8 cellular contexts compared by ENCODE assay signal in the genomic region with DNA sequence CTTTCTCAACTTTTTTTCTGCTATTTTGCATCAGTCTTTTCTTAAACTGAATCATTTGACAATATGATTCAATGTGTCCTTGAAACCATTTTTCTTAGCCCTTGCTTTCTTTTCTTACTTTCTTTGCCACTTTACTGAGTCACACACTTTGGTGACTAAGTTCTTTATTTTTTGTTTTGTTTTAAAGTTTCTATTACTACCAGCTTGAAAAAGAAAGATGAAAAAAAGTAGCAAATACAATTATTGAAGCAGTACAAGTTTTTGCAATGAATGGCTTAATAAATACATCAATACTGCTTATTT.
DNase-seq lines count a peak whose midpoint lies in the region; ATAC-seq, FAIRE-seq and TF ChIP-seq lines count a peak whose summit lies in the region.

No MANE protein-coding gene starts in this region.

- H3K4me1 ChIP-seq in CD8-positive, alpha-beta memory T cell (ENCODE audit: insufficient read depth, low read length): peaks cover 92% of the 10 kb centered on the region
- no peaks in the 10 kb centered on the region for H3K4me1 ChIP-seq in kidney (ENCODE audit: control insufficient read depth in 1 of 2, insufficient read depth in 1 of 2, low read depth in 1 of 2, low read length in 2 of 2)
- peaks cover 39% of the 10 kb centered on the region for H3K4me1 ChIP-seq in upper lobe of right lung

- H3K4me3 Mint-ChIP-seq in CD8-positive, alpha-beta memory T cell: peak overlapping the region in 6 of 7 donors; percentile 8 to 72 (median 58)
- H3K4me3 Mint-ChIP-seq in T-helper 2 cell treated with Interferon-gamma antibody and Interleukin-4, amounts not matched to agents 5 μg/mL and 100 μg/mL, for 36 hours: peak overlapping the region; percentile 78

- H3K27me3 Mint-ChIP-seq in CD8-positive, alpha-beta memory T cell: no peaks in the 10 kb centered on the region
- no peaks in the 10 kb centered on the region for H3K27me3 Mint-ChIP-seq in T-helper 2 cell treated with Interferon-gamma antibody and Interleukin-4, amounts not matched to agents 5 μg/mL and 100 μg/mL, for 36 hours (ENCODE audit: low read depth)

- CTCF ChIA-PET in CD8-positive, alpha-beta memory T cell (lab: Charles Lee): interaction anchor here (0.6 to 3.8 kb wide), 7 partner anchors 9 to 76 kb away, joined by 3 to 23 read pairs (median 4); no protein-coding TSS in a partner anchor

- H3K27ac ChIP-seq in CD8-positive, alpha-beta memory T cell (ENCODE audit: low read depth, low read length): no peak overlapping the region
- H3K27ac ChIP-seq in kidney (ENCODE audit: low read depth in 2 of 2, low read length in 2 of 2) (no peak overlapping the region), upper lobe of right lung (no peak overlapping the region)

- H3K4me1 Mint-ChIP-seq in CD8-positive, alpha-beta memory T cell: peaks cover 92 to 93% (median 93%) of the 10 kb centered on the region in 3 donors
- H3K4me1 Mint-ChIP-seq in T-helper 2 cell treated with Interferon-gamma antibody and Interleukin-4, amounts not matched to agents 5 μg/mL and 100 μg/mL, for 36 hours (ENCODE audit: low read depth): peaks cover 85% of the 10 kb centered on the region

- intact Hi-C loops in kidney (cut with DNase I): no loop called here
- intact Hi-C loops in upper lobe of right lung (cut with DNase I): no loop called here

- no peaks in the 10 kb centered on the region for H3K27me3 ChIP-seq in CD8-positive, alpha-beta memory T cell (ENCODE audit: insufficient read depth, low read length, poor library complexity, severe bottlenecking)
- no peaks in the 10 kb centered on the region for H3K27me3 ChIP-seq in upper lobe of right lung

- ATAC-seq in upper lobe of right lung: no peak

- no peaks in the 10 kb centered on the region for H3K9me3 ChIP-seq in CD8-positive, alpha-beta memory T cell (ENCODE audit: low read length)
- H3K9me3 ChIP-seq in kidney (ENCODE audit: control insufficient read depth in 1 of 2, low read length in 2 of 2) (no peaks in the 10 kb centered on the region), upper lobe of right lung (no peaks in the 10 kb centered on the region)

- H3K9ac ChIP-seq in kidney (ENCODE audit: low read length in 2 of 2): no peak overlapping the region

- FAIRE-seq in kidney (lab: Jason Lieb, UNC): no peak

- no peak for TF ChIP-seq CTCF in kidney (IDR thresholded peaks at IDR 0.05; ENCODE audit: borderline replicate concordance, extremely low read depth, insufficient read depth)
- TF ChIP-seq CTCF in upper lobe of right lung (IDR thresholded peaks at IDR 0.05): no peak

- H3K36me3 ChIP-seq in CD8-positive, alpha-beta memory T cell (ENCODE audit: insufficient read depth, low read length): peaks cover 8% of the 10 kb centered on the region
- H3K36me3 ChIP-seq in kidney (ENCODE audit: control insufficient read depth in 1 of 2, insufficient read depth in 2 of 2, low read length in 2 of 2) (no peaks in the 10 kb centered on the region), upper lobe of right lung (no peaks in the 10 kb centered on the region)

- H3K36me3 Mint-ChIP-seq in CD8-positive, alpha-beta memory T cell: peaks cover 11 to 47% (median 15%) of the 10 kb centered on the region in 3 donors
- peaks cover 70% of the 10 kb centered on the region for H3K36me3 Mint-ChIP-seq in T-helper 2 cell treated with Interferon-gamma antibody and Interleukin-4, amounts not matched to agents 5 μg/mL and 100 μg/mL, for 36 hours (ENCODE audit: low read depth)

- no peak for DNase-seq in CD8-positive, alpha-beta memory T cell
- peak; percentile 58 for DNase-seq in HCEC 1CT
- DNase-seq in T-helper 2 cell treated with Interferon-gamma antibody and Interleukin-4, amounts not matched to agents 5 μg/mL and 100 μg/mL, for 36 hours (ENCODE audit: low spot score): no peak
- peak; percentile 38 for DNase-seq in kidney glomerular epithelial cell (lab: John Stamatoyannopoulos, UW)
- DNase-seq in NCI-H446 (lab: John Stamatoyannopoulos, UW): no peak
- DNase-seq in nucleus accumbens (lab: John Stamatoyannopoulos, UW): no peak
- DNase-seq in kidney: no peak
- DNase-seq in upper lobe of right lung: no peak

- no peak overlapping the region for H3K4me3 ChIP-seq in CD8-positive, alpha-beta memory T cell (ENCODE audit: low read length)
- no peak overlapping the region for H3K4me3 ChIP-seq in kidney (ENCODE audit: low read length in 2 of 2)
- no peak overlapping the region for H3K4me3 ChIP-seq in upper lobe of right lung

- POLR2A ChIA-PET in CD8-positive, alpha-beta memory T cell (lab: Charles Lee): interaction anchor here (1.0 to 1.2 kb wide), 2 partner anchors 13 to 62 kb away, joined by 3 read pairs; no protein-coding TSS in a partner anchor

- no peaks in the 10 kb centered on the region for H3K9me3 Mint-ChIP-seq in CD8-positive, alpha-beta memory T cell
- no peaks in the 10 kb centered on the region for H3K9me3 Mint-ChIP-seq in T-helper 2 cell treated with Interferon-gamma antibody and Interleukin-4, amounts not matched to agents 5 μg/mL and 100 μg/mL, for 36 hours

- peak overlapping the region; percentile 90 to 99 (median 96) for H3K27ac Mint-ChIP-seq in CD8-positive, alpha-beta memory T cell
- H3K27ac Mint-ChIP-seq in T-helper 2 cell treated with Interferon-gamma antibody and Interleukin-4, amounts not matched to agents 5 μg/mL and 100 μg/mL, for 36 hours: peak overlapping the region; percentile 88

Comparison
In these comparisons a context has a peak if more than half of its experiments do, and no peak if none do; other contexts are left out.
1. DNase-seq: peak in HCEC 1CT (single experiment) and kidney glomerular epithelial cell (single experiment); none in CD8-positive, alpha-beta memory T cell (0 of 5), T-helper 2 cell treated with Interferon-gamma antibody and Interleukin-4, amounts not matched to agents 5 μg/mL and 100 μg/mL, for 36 hours (single experiment), NCI-H446 (0 of 2), nucleus accumbens (0 of 56), kidney (single experiment) and upper lobe of right lung (single experiment).